Comparison of ENCODE assay signal across 9 cellular contexts in genomic region chr13:48222358-48223015, GRCh38. TPM values are rescaled to one million over a fixed set of nuclear protein-coding genes. Genes with fewer than 3 reads are reported as not detected.
DNase-seq lines count a peak whose midpoint lies in the region; ATAC-seq and TF ChIP-seq lines count a peak whose summit lies in the region.
"Had no signal": no experiment of that assay in that cellular context is flagged by ENCODE, and none has a peak within 500 bp of the region (broad histone marks: within the 10 kb centered on the region; RNA-seq: fewer than 3 reads in every experiment).

No MANE protein-coding gene starts in this region.

- H3K27me3 Mint-ChIP-seq in activated naive CD4-positive, alpha-beta T cell treated with anti-CD3 and anti-CD28 coated beads, Interleukin-2, amount 10 ng/mL, durations not matched to agents 7 days and 5 days: peaks cover 8% of the 10 kb centered on the region

- CTCF ChIA-PET in activated naive CD4-positive, alpha-beta T cell treated with anti-CD3 and anti-CD28 coated beads, Interleukin-2, amount 10 ng/mL, durations not matched to agents 7 days and 5 days (lab: Charles Lee): interaction anchor here (0.6 to 1.8 kb wide), 3 partner anchors 8 to 100 kb away, joined by 3 to 9 read pairs (median 4); no protein-coding TSS in a partner anchor
- CTCF ChIA-PET in mammary epithelial cell (lab: Charles Lee; ENCODE audit: low non-redundant PET): no interaction called here

- DNase-seq in activated naive CD4-positive, alpha-beta T cell treated with anti-CD3 and anti-CD28 coated beads, Interleukin-2, amount 10 ng/mL, durations not matched to agents 7 days and 5 days: no peak
- DNase-seq in activated naive CD4-positive, alpha-beta T cell (lab: John Stamatoyannopoulos, UW): no peak
- DNase-seq in mammary epithelial cell (peak; percentile 35), lung (ENCODE audit: low spot score) (peak; percentile 34), GM19238 (ENCODE audit: insufficient read length, low spot score) (no peak), LoVo (ENCODE audit: low spot score) (no peak), cerebellar cortex (ENCODE audit: low spot score) (no peak)

- in situ Hi-C loops in mammary epithelial cell (cut with MboI; ENCODE audit: low sequenced_read_pairs in 2 of 2): no loop called here

- peaks cover 7% of the 10 kb centered on the region for H3K36me3 Mint-ChIP-seq in activated naive CD4-positive, alpha-beta T cell treated with anti-CD3 and anti-CD28 coated beads, Interleukin-2, amount 10 ng/mL, durations not matched to agents 7 days and 5 days

- H3K4me1 Mint-ChIP-seq in activated naive CD4-positive, alpha-beta T cell treated with anti-CD3 and anti-CD28 coated beads, Interleukin-2, amount 10 ng/mL, durations not matched to agents 7 days and 5 days: peaks cover 50% of the 10 kb centered on the region

- WGBS in mammary epithelial cell (ENCODE audit: low coverage, missing lambda C conversion rate): 92% methylated on average over 11 of the region's 11 CpGs
- WGBS in lung, 2 donors: 36 to 42% methylated on average over 11 of the region's 11 CpGs

- no peak overlapping the region for H3K9ac ChIP-seq in mammary epithelial cell (ENCODE audit: insufficient read depth, low read length)

- peak overlapping the region; percentile 98 for H3K27ac Mint-ChIP-seq in activated naive CD4-positive, alpha-beta T cell treated with anti-CD3 and anti-CD28 coated beads, Interleukin-2, amount 10 ng/mL, durations not matched to agents 7 days and 5 days

- no peaks in the 10 kb centered on the region for H4K20me1 ChIP-seq in mammary epithelial cell (ENCODE audit: insufficient read depth, low read length)

- dilution Hi-C loops in mammary epithelial cell (cut with HindIII; ENCODE audit: low sequenced_read_pairs): no loop called here

- H3K4me3 Mint-ChIP-seq in activated naive CD4-positive, alpha-beta T cell treated with anti-CD3 and anti-CD28 coated beads, Interleukin-2, amount 10 ng/mL, durations not matched to agents 7 days and 5 days: peak overlapping the region; percentile 22

- peak; percentile 71 for ATAC-seq in lung (ENCODE audit: insufficient read depth, low FRiP score)
- no peak for ATAC-seq in HG03354 (IDR thresholded peaks at IDR 0.05; ENCODE audit: poor library complexity, severe bottlenecking, unreplicated experiment)

- no peaks in the 10 kb centered on the region for H3K79me2 ChIP-seq in mammary epithelial cell (ENCODE audit: insufficient read depth, low read length)

- H3K27me3 ChIP-seq in mammary epithelial cell (ENCODE audit: insufficient read depth, low read length) (no peaks in the 10 kb centered on the region), lung (ENCODE audit: control insufficient read depth, insufficient read depth) (no peaks in the 10 kb centered on the region)

- H2AFZ ChIP-seq in mammary epithelial cell (ENCODE audit: low read depth, low read length): no peak overlapping the region

- peaks cover 5% of the 10 kb centered on the region for H3K9me3 Mint-ChIP-seq in activated naive CD4-positive, alpha-beta T cell treated with anti-CD3 and anti-CD28 coated beads, Interleukin-2, amount 10 ng/mL, durations not matched to agents 7 days and 5 days

- no TSS peak for BruUV-seq in mammary epithelial cell (replicated peaks; lab: Mats Ljungman, UMichigan)

- no peak for TF ChIP-seq CTCF in mammary epithelial cell (conservative IDR thresholded peaks at IDR 0.05 in 1 of 2, IDR thresholded peaks at IDR 0.05 in 1 of 2; ENCODE audit: extremely low read depth in 1 of 2, insufficient read depth in 1 of 2, low read depth in 1 of 2, low read length in 2 of 2)
- TF ChIP-seq CTCF in lung (IDR thresholded peaks at IDR 0.05; ENCODE audit: control extremely low read depth, extremely low read depth): no peak

- no peaks in the 10 kb centered on the region for H3K36me3 ChIP-seq in mammary epithelial cell (ENCODE audit: insufficient read depth, low read length)
- no peaks in the 10 kb centered on the region for H3K36me3 ChIP-seq in lung (ENCODE audit: control insufficient read depth in 2 of 2, insufficient read depth in 2 of 2, low read length in 2 of 2)

- no peaks in the 10 kb centered on the region for H3K9me3 ChIP-seq in mammary epithelial cell (replicated peaks; ENCODE audit: insufficient read depth, low read length)
- H3K9me3 ChIP-seq in lung (ENCODE audit: control insufficient read depth in 2 of 2, insufficient read depth in 1 of 2, low read length in 1 of 2): no peaks in the 10 kb centered on the region

- intact Hi-C loops in mammary epithelial cell (cut with micrococcal nuclease): no loop called here

- no peak overlapping the region for H3K4me3 ChIP-seq in mammary epithelial cell (replicated peaks in 1 of 3; ENCODE audit: insufficient read depth in 1 of 3, low read depth in 2 of 3, low read length in 3 of 3)
- H3K4me3 ChIP-seq in lung: no peak overlapping the region

- no peak overlapping the region for H3K4me2 ChIP-seq in mammary epithelial cell (ENCODE audit: insufficient read depth, low read depth, low read length)

- H3K27ac ChIP-seq in mammary epithelial cell (ENCODE audit: insufficient read depth, low read depth, low read length) (no peak overlapping the region), lung (ENCODE audit: low read depth in 1 of 2, low read length in 1 of 2) (peak overlapping the region; percentile 75 to 80)
- H3K27ac ChIP-seq: epithelial cell of prostate had no signal

- H3K4me1 ChIP-seq in mammary epithelial cell (ENCODE audit: insufficient read depth, low read length): no peaks in the 10 kb centered on the region
- H3K4me1 ChIP-seq in lung (ENCODE audit: control insufficient read depth in 2 of 2, insufficient read depth in 2 of 2, low read length in 2 of 2): peaks cover 0 to 6% of the 10 kb centered on the region in 2 donors

RNA-seq across cellular contexts. Expression of gene ITM2B, which starts 10.5 kb away (rescaled TPM):
- total RNA-seq in mammary epithelial cell (100 to 1,000 TPM; 187 to 317 TPM), lung (100 to 1,000 TPM; 492 to 853 TPM)
- polyA plus RNA-seq in mammary epithelial cell (227 TPM), lung (100 to 1,000 TPM; 371 to 446 TPM)
- polyA minus RNA-seq in mammary epithelial cell: 169 TPM

Comparison
In these comparisons a context has a peak if more than half of its experiments do, and no peak if none do; other contexts are left out.
1. DNase-seq: peak in mammary epithelial cell (single experiment) and lung (single experiment); none in activated naive CD4-positive, alpha-beta T cell treated with anti-CD3 and anti-CD28 coated beads, Interleukin-2, amount 10 ng/mL, durations not matched to agents 7 days and 5 days (single experiment), activated naive CD4-positive, alpha-beta T cell (0 of 4), GM19238 (single experiment), LoVo (single experiment) and cerebellar cortex (single experiment).